ENCODE assay signal across 1 cellular context in the genomic region with DNA sequence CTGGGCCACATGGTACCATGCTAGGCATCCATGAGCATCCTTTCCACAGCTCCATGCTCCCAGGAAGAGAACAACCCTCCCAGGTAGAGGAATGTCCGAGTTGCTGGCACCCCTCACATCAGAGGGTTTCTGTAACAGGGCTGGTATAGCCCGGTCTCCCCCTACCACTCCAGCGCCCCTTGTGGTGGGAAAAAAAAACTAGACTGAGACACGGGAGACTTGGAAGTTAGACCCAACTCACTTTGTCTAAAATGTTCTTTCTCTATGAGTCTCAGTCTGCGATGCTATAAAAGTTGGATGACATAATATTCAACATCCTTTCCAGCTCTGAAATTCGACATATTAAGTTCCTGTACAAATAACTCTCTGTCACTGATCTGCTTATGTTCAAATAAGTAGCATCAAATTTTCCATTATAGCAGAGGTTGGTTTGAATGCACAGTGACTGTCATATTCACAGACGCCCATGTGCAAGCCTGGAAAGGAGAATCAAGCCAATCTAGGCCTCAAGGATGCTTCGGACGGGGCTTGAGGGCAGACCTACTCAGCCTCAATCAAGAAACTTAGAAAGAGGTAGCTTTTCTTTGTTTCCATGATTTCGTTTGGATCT.
A peak's percentile ranks its signal among the peaks of the same experiment; 100 is the strongest.
TF ChIP-seq lines count a peak whose summit lies in the region.

No MANE protein-coding gene starts in this region.

TF ChIP-seq in GM12878, 131 proteins besides CTCF, POLR2A, EP300 and RAD21 (continued from another document):
- TF ChIP-seq, protein P1, sequence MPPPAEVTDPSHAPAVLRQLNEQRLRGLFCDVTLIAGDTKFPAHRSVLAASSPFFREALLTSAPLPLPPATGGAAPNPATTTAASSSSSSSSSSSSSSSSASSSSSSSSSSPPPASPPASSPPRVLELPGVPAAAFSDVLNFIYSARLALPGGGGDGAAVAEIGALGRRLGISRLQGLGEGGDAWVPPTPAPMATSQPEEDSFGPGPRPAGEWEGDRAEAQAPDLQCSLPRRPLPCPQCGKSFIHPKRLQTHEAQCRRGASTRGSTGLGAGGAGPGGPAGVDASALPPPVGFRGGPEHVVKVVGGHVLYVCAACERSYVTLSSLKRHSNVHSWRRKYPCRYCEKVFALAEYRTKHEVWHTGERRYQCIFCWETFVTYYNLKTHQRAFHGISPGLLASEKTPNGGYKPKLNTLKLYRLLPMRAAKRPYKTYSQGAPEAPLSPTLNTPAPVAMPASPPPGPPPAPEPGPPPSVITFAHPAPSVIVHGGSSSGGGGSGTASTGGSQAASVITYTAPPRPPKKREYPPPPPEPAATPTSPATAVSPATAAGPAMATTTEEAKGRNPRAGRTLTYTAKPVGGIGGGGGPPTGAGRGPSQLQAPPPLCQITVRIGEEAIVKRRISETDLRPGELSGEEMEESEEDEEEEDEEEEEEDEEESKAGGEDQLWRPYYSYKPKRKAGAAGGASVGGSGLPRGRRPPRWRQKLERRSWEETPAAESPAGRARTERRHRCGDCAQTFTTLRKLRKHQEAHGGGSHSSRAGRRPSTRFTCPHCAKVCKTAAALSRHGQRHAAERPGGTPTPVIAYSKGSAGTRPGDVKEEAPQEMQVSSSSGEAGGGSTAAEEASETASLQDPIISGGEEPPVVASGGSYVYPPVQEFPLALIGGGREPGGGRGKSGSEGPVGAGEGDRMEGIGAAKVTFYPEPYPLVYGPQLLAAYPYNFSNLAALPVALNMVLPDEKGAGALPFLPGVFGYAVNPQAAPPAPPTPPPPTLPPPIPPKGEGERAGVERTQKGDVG (CRISPR knock-in tag; IDR thresholded peaks at IDR 0.05), result no peak
- TF ChIP-seq, protein P2, sequence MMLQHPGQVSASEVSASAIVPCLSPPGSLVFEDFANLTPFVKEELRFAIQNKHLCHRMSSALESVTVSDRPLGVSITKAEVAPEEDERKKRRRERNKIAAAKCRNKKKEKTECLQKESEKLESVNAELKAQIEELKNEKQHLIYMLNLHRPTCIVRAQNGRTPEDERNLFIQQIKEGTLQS (IDR thresholded peaks at IDR 0.05; ENCODE audit: borderline replicate concordance, extremely low read depth, low read depth, low read length), result no peak
- TF ChIP-seq SMC3 (IDR thresholded peaks at IDR 0.05; ENCODE audit: borderline replicate concordance, low read length), result peak; percentile 13; the same call in 1 of the 2 replicates
- TF ChIP-seq SMAD1 (IDR thresholded peaks at IDR 0.05; ENCODE audit: low read depth, partially characterized antibody), result no peak
